ENCODE assay signal across 8 cellular contexts in genomic region chr6:28080381-28080630, GRCh38. TPM values are rescaled to one million over a fixed set of nuclear protein-coding genes. Genes with fewer than 3 reads are reported as not detected.
DNase-seq lines count a peak whose midpoint lies in the region; ATAC-seq and TF ChIP-seq lines count a peak whose summit lies in the region.
"Not testable (repeated sequence)": the region's sequence is repeated elsewhere in the genome, so short reads cannot be mapped to it uniquely, and the experiment has no call there.

Gene ZNF165 (plus strand): TSS chr6:28080568. CDS start chr6:28085481, 4,913 bp downstream.

- DNase-seq in A673 (ENCODE audit: low spot score); Panc1 (ENCODE audit: low read depth, low spot score); activated naive CD8-positive, alpha-beta T cell treated with anti-CD3 and anti-CD28 coated beads, Interleukin-2, amount 10 ng/mL, durations not matched to agents 7 days and 5 days; right lobe of liver; retinal pigment epithelial cell (ENCODE audit: low read depth): not testable (repeated sequence)

- H3K36me3 Mint-ChIP-seq in activated naive CD8-positive, alpha-beta T cell treated with anti-CD3 and anti-CD28 coated beads, Interleukin-2, amount 10 ng/mL, durations not matched to agents 7 days and 5 days = not testable (repeated sequence)

- intact Hi-C loops in A673 (cut with micrococcal nuclease; ENCODE audit: unreplicated experiment); Panc1 (cut with micrococcal nuclease; ENCODE audit: unreplicated experiment); right lobe of liver (cut with DNase I): not testable (repeated sequence)

- H3K27me3 ChIP-seq in A673 (replicated peaks; ENCODE audit: insufficient read depth, low read depth, low read length, poor library complexity); Panc1 (ENCODE audit: control insufficient read depth, insufficient read depth, low read length); esophagus (ENCODE audit: control insufficient read depth in 1 of 2, insufficient read depth in 2 of 2, low read length in 2 of 2); right lobe of liver: not testable (repeated sequence)

- CTCF ChIA-PET in A673 (lab: Charles Lee) = interaction anchor here (0.7 kb wide), 1 partner anchor 184 kb away, joined by 5 read pairs; no protein-coding TSS in a partner anchor
- CTCF ChIA-PET in Panc1 (lab: Charles Lee) = not testable (repeated sequence)

- H3K36me3 ChIP-seq in A673 (ENCODE audit: insufficient read depth, low read length, poor library complexity, severe bottlenecking); Panc1 (ENCODE audit: control insufficient read depth, insufficient read depth, low read length); esophagus (ENCODE audit: control insufficient read depth in 2 of 2, insufficient read depth in 2 of 2, low read length in 1 of 2); right lobe of liver: not testable (repeated sequence)

- POLR2A ChIA-PET in A673 (lab: Charles Lee; ENCODE audit: low non-redundant PET) = not testable (repeated sequence)
- POLR2A ChIA-PET in Panc1 (lab: Charles Lee) = interaction anchor here (0.6 kb wide), 1 partner anchor 207 kb away, joined by 3 read pairs; a partner anchor contains a TSS
- POLR2A ChIA-PET in activated naive CD8-positive, alpha-beta T cell treated with anti-CD3 and anti-CD28 coated beads, Interleukin-2, amount 10 ng/mL, durations not matched to agents 7 days and 5 days (lab: Charles Lee) = interaction anchor here (0.7 to 1.5 kb wide), 7 partner anchors 9 to 842 kb away, joined by 3 to 7 read pairs (median 4); partner anchors contain the start of gene ZSCAN26

- not testable (repeated sequence) for TF ChIP-seq CTCF in A673 (conservative IDR thresholded peaks at IDR 0.05; ENCODE audit: low read depth, low read length); Panc1 (IDR thresholded peaks at IDR 0.05); right lobe of liver (IDR thresholded peaks at IDR 0.05); retinal pigment epithelial cell (conservative IDR thresholded peaks at IDR 0.05; ENCODE audit: low read depth, low read length)

- ATAC-seq in GM19324 (IDR thresholded peaks at IDR 0.05; ENCODE audit: low FRiP score, unreplicated experiment) (peak; percentile 13), HG03025 (IDR thresholded peaks at IDR 0.05; ENCODE audit: low FRiP score, unreplicated experiment) (peak; percentile 21), Panc1 (peak; percentile 47), right lobe of liver (peak; percentile 39 to 55 (median 48))
- ATAC-seq in activated naive CD8-positive, alpha-beta T cell treated with anti-CD3 and anti-CD28 coated beads, Interleukin-2, amount 10 ng/mL, durations not matched to agents 7 days and 5 days (ENCODE audit: low read depth) = peak; percentile 43

- H3K27me3 Mint-ChIP-seq in activated naive CD8-positive, alpha-beta T cell treated with anti-CD3 and anti-CD28 coated beads, Interleukin-2, amount 10 ng/mL, durations not matched to agents 7 days and 5 days = not testable (repeated sequence)

- H3K9me3 Mint-ChIP-seq in activated naive CD8-positive, alpha-beta T cell treated with anti-CD3 and anti-CD28 coated beads, Interleukin-2, amount 10 ng/mL, durations not matched to agents 7 days and 5 days = not testable (repeated sequence)

- 0 to 3% methylated on average over 15 of the region's 15 CpGs for WGBS in esophagus, 2 donors
- 1% methylated on average over 11 of the region's 15 CpGs for WGBS in right lobe of liver (ENCODE audit: insufficient coverage, low coverage, low lambda C conversion rate, missing lambda C conversion rate)

- H3K4me3 Mint-ChIP-seq in activated naive CD8-positive, alpha-beta T cell treated with anti-CD3 and anti-CD28 coated beads, Interleukin-2, amount 10 ng/mL, durations not matched to agents 7 days and 5 days = peak within 1 kb of the TSS; percentile 90

- in situ Hi-C loops in Panc1 (cut with HindIII; ENCODE audit: low pct_unique_long_range_greater_than_20kb, low sequenced_read_pairs) = not testable (repeated sequence)

- not testable (repeated sequence) for H3K9me3 ChIP-seq in A673 (ENCODE audit: low read depth, low read length, poor library complexity, severe bottlenecking); Panc1 (ENCODE audit: control insufficient read depth, insufficient read depth, low read depth, low read length); esophagus (ENCODE audit: control insufficient read depth in 2 of 2, insufficient read depth in 1 of 2, low read depth in 1 of 2, low read length in 1 of 2); right lobe of liver

- BruUV-seq in A673 (replicated peaks; lab: Mats Ljungman, UMichigan) (TSS peak; percentile 48), Panc1 (replicated peaks; lab: Mats Ljungman, UMichigan) (TSS peak; percentile 90)

- H3K27ac ChIP-seq in A673 (ENCODE audit: low read depth, low read length, poor library complexity, severe bottlenecking) (peak within 1 kb of the TSS; percentile 87), Panc1 (ENCODE audit: low read length) (peak within 1 kb of the TSS; percentile 96), esophagus (ENCODE audit: low read depth in 2 of 2, low read length in 1 of 2) (peak within 1 kb of the TSS; percentile 89), right lobe of liver (peak within 1 kb of the TSS; percentile 65 to 88 (median 70))

- H3K4me3 ChIP-seq in A673 (ENCODE audit: low read depth, low read length, poor library complexity, severe bottlenecking) = peak within 1 kb of the TSS; percentile 84
- peak within 1 kb of the TSS; percentile 95 to 100 for H3K4me3 ChIP-seq in Panc1 (ENCODE audit: low read depth in 2 of 2, low read length in 2 of 2)
- H3K4me3 ChIP-seq in esophagus (ENCODE audit: low read depth in 1 of 2, low read length in 2 of 2) = peak within 1 kb of the TSS; percentile 67 to 75
- peak within 1 kb of the TSS; percentile 67 to 76 (median 75) for H3K4me3 ChIP-seq in right lobe of liver
- H3K4me3 ChIP-seq in retinal pigment epithelial cell (ENCODE audit: low read length) = peak within 1 kb of the TSS; percentile 98

- H3K27ac Mint-ChIP-seq in activated naive CD8-positive, alpha-beta T cell treated with anti-CD3 and anti-CD28 coated beads, Interleukin-2, amount 10 ng/mL, durations not matched to agents 7 days and 5 days = peak within 1 kb of the TSS; percentile 91

- TF ChIP-seq POLR2A in right lobe of liver (IDR thresholded peaks at IDR 0.05) = not testable (repeated sequence)

- not testable (repeated sequence) for H3K4me1 ChIP-seq in A673 (ENCODE audit: insufficient read depth, low read length, poor library complexity, severe bottlenecking); Panc1 (ENCODE audit: control insufficient read depth, insufficient read depth, low read length); esophagus (ENCODE audit: control insufficient read depth in 2 of 2, insufficient read depth in 2 of 2, low read length in 1 of 2); right lobe of liver

- H3K4me1 Mint-ChIP-seq in activated naive CD8-positive, alpha-beta T cell treated with anti-CD3 and anti-CD28 coated beads, Interleukin-2, amount 10 ng/mL, durations not matched to agents 7 days and 5 days = peaks cover 13% of the 10 kb centered on the region

RNA-seq across cellular contexts. Expression of gene ZNF165, which starts in this region (rescaled TPM):
- total RNA-seq in A673 (2021) (0.58 and 0.85 TPM in 2 replicates), Panc1 (2021; ENCODE audit: unreplicated experiment) (4.2 TPM), right lobe of liver (1 to 10 TPM in 3 of 6 experiments, under 1 TPM in 3; 0.24 to 3.0 (median 0.95) TPM)
- 1.2 TPM for polyA plus RNA-seq in Panc1 (2012; ENCODE audit: insufficient read length)
- total RNA-seq in activated naive CD8-positive, alpha-beta T cell treated with anti-CD3 and anti-CD28 coated beads, Interleukin-2, amount 10 ng/mL, durations not matched to agents 7 days and 5 days = 1 to 10 TPM; 1.2 to 1.3 TPM
- polyA plus RNA-seq in esophagus = 1 to 10 TPM; 1.8 to 3.0 TPM
